In the genomic region with DNA sequence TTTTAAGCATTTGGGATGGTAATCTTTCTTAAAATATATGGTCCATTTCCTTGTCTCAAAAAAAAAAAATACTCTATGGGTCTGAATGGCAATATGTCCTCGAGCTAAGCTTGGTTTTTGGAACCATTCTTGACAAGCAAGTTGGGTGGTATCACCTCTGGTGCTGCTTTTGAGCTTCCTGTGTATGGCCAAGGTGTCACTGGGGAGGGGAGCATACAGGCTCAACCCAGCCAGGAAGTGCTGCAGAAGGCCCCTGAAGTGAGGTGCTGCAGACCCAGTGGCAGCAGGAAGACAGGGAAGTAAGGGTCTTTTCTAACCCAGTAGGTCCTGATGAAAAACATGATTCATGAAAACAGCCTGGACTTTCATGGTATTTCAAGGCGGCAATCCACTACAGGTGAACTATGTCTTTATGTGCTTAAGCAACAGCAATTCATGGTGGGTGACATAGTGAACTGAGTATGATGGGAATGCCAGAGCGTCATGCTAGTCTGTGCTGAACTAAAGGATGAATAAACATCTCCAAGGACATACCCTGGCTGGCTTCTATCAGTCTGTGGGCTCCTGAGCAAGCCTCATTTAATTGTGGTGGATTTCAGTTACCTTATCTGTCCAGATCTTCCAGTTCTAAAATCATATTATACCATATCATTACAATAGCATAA, we compare ENCODE assay signal across 20 cellular contexts. TPM values are rescaled to one million over a fixed set of nuclear protein-coding genes. Genes with fewer than 3 reads are reported as not detected.
A peak's percentile ranks its signal among the peaks of the same experiment; 100 is the strongest.
DNase-seq lines count a peak whose midpoint lies in the region; ATAC-seq, FAIRE-seq and TF ChIP-seq lines count a peak whose summit lies in the region.
"Had no signal": no experiment of that assay in that cellular context is flagged by ENCODE, and none has a peak within 500 bp of the region (broad histone marks: within the 10 kb centered on the region; RNA-seq: fewer than 3 reads in every experiment).

No MANE protein-coding gene starts in this region.

- POLR2A ChIA-PET in activated CD4-positive, alpha-beta T cell treated with anti-CD3 and anti-CD28 coated beads for 36 hours (lab: Charles Lee) = interaction anchor here (0.5 kb wide), 1 partner anchor 28 kb away, joined by 4 read pairs; no protein-coding TSS in a partner anchor
- POLR2A ChIA-PET in activated CD4-positive, alpha-beta memory T cell treated with anti-CD3 and anti-CD28 coated beads, Interleukin-2, amount 10 ng/mL, durations not matched to agents 7 days and 5 days (lab: Charles Lee) = interaction anchor here (1.0 to 6.5 kb wide), 2 partner anchors 14 to 50 kb away, joined by 4 to 42 read pairs; a partner anchor contains a TSS

- peak; percentile 39 for ATAC-seq in activated CD4-positive, alpha-beta T cell treated with anti-CD3 and anti-CD28 coated beads for 36 hours
- no peak for ATAC-seq in GM21390 (IDR thresholded peaks at IDR 0.05; ENCODE audit: unreplicated experiment)
- ATAC-seq: lower lobe of right lung had no signal

- H3K9me3 ChIP-seq in smooth muscle cell (replicated peaks; ENCODE audit: low read depth) = no peaks in the 10 kb centered on the region
- H3K9me3 ChIP-seq: HAP-1, lower lobe of right lung, thoracic aorta had no signal

- FAIRE-seq in GM12891 (lab: Jason Lieb, UNC) = no peak
- FAIRE-seq: TTC549 had no signal

- H4K20me1 ChIP-seq in smooth muscle cell (ENCODE audit: low read depth) = no peaks in the 10 kb centered on the region

- H3K27ac Mint-ChIP-seq in activated CD4-positive, alpha-beta T cell treated with anti-CD3 and anti-CD28 coated beads for 36 hours = peak overlapping the region; percentile 37
- peak overlapping the region; percentile 73 for H3K27ac Mint-ChIP-seq in activated CD4-positive, alpha-beta memory T cell treated with anti-CD3 and anti-CD28 coated beads, Interleukin-2, amount 10 ng/mL, durations not matched to agents 7 days and 5 days

- peaks cover 25% of the 10 kb centered on the region for H3K4me1 Mint-ChIP-seq in activated CD4-positive, alpha-beta T cell treated with anti-CD3 and anti-CD28 coated beads for 36 hours
- peaks cover 41% of the 10 kb centered on the region for H3K4me1 Mint-ChIP-seq in activated CD4-positive, alpha-beta memory T cell treated with anti-CD3 and anti-CD28 coated beads, Interleukin-2, amount 10 ng/mL, durations not matched to agents 7 days and 5 days

- no peak overlapping the region for H3K4me3 ChIP-seq in smooth muscle cell
- H3K4me3 ChIP-seq: HAP-1, lower lobe of right lung, thoracic aorta had no signal

- CTCF ChIA-PET in activated CD4-positive, alpha-beta T cell treated with anti-CD3 and anti-CD28 coated beads for 36 hours (lab: Charles Lee) = no interaction called here
- CTCF ChIA-PET in activated CD4-positive, alpha-beta memory T cell treated with anti-CD3 and anti-CD28 coated beads, Interleukin-2, amount 10 ng/mL, durations not matched to agents 7 days and 5 days (lab: Charles Lee) = no interaction called here

- H3F3A ChIP-seq in smooth muscle cell (ENCODE audit: low read depth) = no peaks in the 10 kb centered on the region

- no peak for TF ChIP-seq POLR2A in GM12891 (IDR thresholded peaks at IDR 0.05; ENCODE audit: low read depth, low read length)

- no peaks in the 10 kb centered on the region for H3K9me3 Mint-ChIP-seq in activated CD4-positive, alpha-beta T cell treated with anti-CD3 and anti-CD28 coated beads for 36 hours (ENCODE audit: low read depth)
- H3K9me3 Mint-ChIP-seq in activated CD4-positive, alpha-beta memory T cell treated with anti-CD3 and anti-CD28 coated beads, Interleukin-2, amount 10 ng/mL, durations not matched to agents 7 days and 5 days = no peaks in the 10 kb centered on the region

- H3K27me3 Mint-ChIP-seq in activated CD4-positive, alpha-beta T cell treated with anti-CD3 and anti-CD28 coated beads for 36 hours = no peaks in the 10 kb centered on the region
- H3K27me3 Mint-ChIP-seq in activated CD4-positive, alpha-beta memory T cell treated with anti-CD3 and anti-CD28 coated beads, Interleukin-2, amount 10 ng/mL, durations not matched to agents 7 days and 5 days = no peaks in the 10 kb centered on the region

- H3K27ac ChIP-seq in smooth muscle cell (ENCODE audit: low read depth) = peak overlapping the region; percentile 95
- H3K27ac ChIP-seq: lower lobe of right lung had no signal

- H3K4me3 Mint-ChIP-seq in activated CD4-positive, alpha-beta T cell treated with anti-CD3 and anti-CD28 coated beads for 36 hours = no peak overlapping the region
- H3K4me3 Mint-ChIP-seq in activated CD4-positive, alpha-beta memory T cell treated with anti-CD3 and anti-CD28 coated beads, Interleukin-2, amount 10 ng/mL, durations not matched to agents 7 days and 5 days = no peak overlapping the region
- H3K4me3 Mint-ChIP-seq: CD14-positive monocyte, neural crest cell had no signal

- intact Hi-C loops in activated CD4-positive, alpha-beta T cell treated with anti-CD3 and anti-CD28 coated beads for 36 hours (cut with DNase I, micrococcal nuclease) = no loop called here

- no peaks in the 10 kb centered on the region for H3K27me3 ChIP-seq in smooth muscle cell (ENCODE audit: low read depth)

- no peak for TF ChIP-seq CTCF in smooth muscle cell (IDR thresholded peaks at IDR 0.05; ENCODE audit: borderline replicate concordance, insufficient read depth, poor library complexity, severe bottlenecking)

- DNase-seq in activated CD4-positive, alpha-beta T cell treated with anti-CD3 and anti-CD28 coated beads for 36 hours = no peak
- no peak for DNase-seq in activated CD4-positive, alpha-beta T cell treated with anti-CD3 and anti-CD28 coated beads for 4 hours
- peak; percentile 20 for DNase-seq in activated CD4-positive, alpha-beta memory T cell treated with anti-CD3 and anti-CD28 coated beads, Interleukin-2, amount 10 ng/mL, durations not matched to agents 7 days and 5 days
- peak; percentile 38 for DNase-seq in kidney tubule cell (ENCODE audit: low spot score)
- no peak for DNase-seq in smooth muscle cell (lab: John Stamatoyannopoulos, UW; ENCODE audit: unreplicated experiment)
- no peak for DNase-seq in GM12891 (ENCODE audit: insufficient read length, low spot score)
- no peak for DNase-seq in GM19240 (ENCODE audit: insufficient read length, low spot score)
- DNase-seq: activated effector memory CD4-positive, alpha-beta T cell treated with anti-CD3 and anti-CD28 coated beads, Interleukin-2, amount 50 U/mL, for 16 hours; DND-41; effector memory CD4-positive, alpha-beta T cell; lower lobe of right lung; NCI-H2081; NCI-H510A treated with DMSO at 0.1 percent for 48 hours; stimulated activated CD4-positive, alpha-beta T cell treated with anti-CD3 and anti-CD28 coated beads, Interleukin-2, amount 100 ng/mL, for 24 hours had no signal

- H3K36me3 ChIP-seq in smooth muscle cell (ENCODE audit: low read depth) = peaks cover 9% of the 10 kb centered on the region
- H3K36me3 ChIP-seq: thoracic aorta had no signal

- no peak overlapping the region for H3K4me2 ChIP-seq in smooth muscle cell

- WGBS in smooth muscle cell (ENCODE audit: low lambda C conversion rate) = 76% methylated on average over 3 of the region's 3 CpGs

- no peak overlapping the region for H2AFZ ChIP-seq in smooth muscle cell (ENCODE audit: low read depth)

- peak overlapping the region; percentile 79 for H3K9ac ChIP-seq in smooth muscle cell (ENCODE audit: low read depth)

- H3K36me3 Mint-ChIP-seq in activated CD4-positive, alpha-beta T cell treated with anti-CD3 and anti-CD28 coated beads for 36 hours (ENCODE audit: low read depth) = peaks cover 33% of the 10 kb centered on the region
- H3K36me3 Mint-ChIP-seq in activated CD4-positive, alpha-beta memory T cell treated with anti-CD3 and anti-CD28 coated beads, Interleukin-2, amount 10 ng/mL, durations not matched to agents 7 days and 5 days (ENCODE audit: low read depth) = peaks cover 66% of the 10 kb centered on the region

- H3K4me1 ChIP-seq in smooth muscle cell (ENCODE audit: low read depth) = no peaks in the 10 kb centered on the region
- H3K4me1 ChIP-seq: HAP-1, lower lobe of right lung had no signal

- peaks cover 18% of the 10 kb centered on the region for H3K79me2 ChIP-seq in smooth muscle cell (ENCODE audit: low read depth)

TF ChIP-seq in GM12891, 5 proteins besides CTCF, POLR2A, EP300 and RAD21:
- TF ChIP-seq POU2F2 (IDR thresholded peaks at IDR 0.05; ENCODE audit: low read depth, low read length) (no peak), SPI1 (IDR thresholded peaks at IDR 0.05; ENCODE audit: low read depth, low read length) (no peak), PAX5 (IDR thresholded peaks at IDR 0.05; ENCODE audit: insufficient read depth, low read length, severe bottlenecking) (no peak)
TF ChIP-seq in GM12891: peak in this region for 0.

RNA-seq across cellular contexts. Expression of a gene that starts 15.1 kb away (rescaled TPM):
- total RNA-seq in activated CD4-positive, alpha-beta T cell treated with anti-CD3 and anti-CD28 coated beads for 36 hours = 10 to 100 TPM; 10.3 to 16.4 TPM
- total RNA-seq in activated CD4-positive, alpha-beta memory T cell treated with anti-CD3 and anti-CD28 coated beads, Interleukin-2, amount 10 ng/mL, durations not matched to agents 7 days and 5 days = 10 to 100 TPM; 21.0 to 22.6 TPM
- 7.6 and 9.5 TPM in 2 replicates for total RNA-seq in smooth muscle cell
- 6.1 and 9.4 TPM in 2 replicates for polyA plus RNA-seq in smooth muscle cell
- polyA plus RNA-seq in GM12891 (2012; ENCODE audit: low read depth, missing spikeins) = 7.8 TPM

RNA-seq across cellular contexts. Expression of a gene that starts 15.2 kb away (rescaled TPM):
- total RNA-seq in activated CD4-positive, alpha-beta T cell treated with anti-CD3 and anti-CD28 coated beads for 36 hours = 10 to 100 TPM; 28.0 to 32.4 TPM
- total RNA-seq in activated CD4-positive, alpha-beta memory T cell treated with anti-CD3 and anti-CD28 coated beads, Interleukin-2, amount 10 ng/mL, durations not matched to agents 7 days and 5 days = 10 to 100 TPM; 41.3 to 47.3 TPM
- total RNA-seq in smooth muscle cell = 14.4 and 17.6 TPM in 2 replicates
- polyA plus RNA-seq in smooth muscle cell = 12.5 and 23.0 TPM in 2 replicates
- polyA plus RNA-seq in GM12891 (2012; ENCODE audit: low read depth, missing spikeins) = 15.8 TPM

RNA-seq across cellular contexts. Expression of a gene that starts 30.4 kb away (rescaled TPM):
- 10 to 100 TPM; 24.9 to 31.4 TPM for total RNA-seq in activated CD4-positive, alpha-beta T cell treated with anti-CD3 and anti-CD28 coated beads for 36 hours
- total RNA-seq in activated CD4-positive, alpha-beta memory T cell treated with anti-CD3 and anti-CD28 coated beads, Interleukin-2, amount 10 ng/mL, durations not matched to agents 7 days and 5 days = 10 to 100 TPM; 16.8 to 17.5 TPM
- total RNA-seq in smooth muscle cell = 25.8 and 42.3 TPM in 2 replicates
- polyA plus RNA-seq in smooth muscle cell = 22.1 and 31.5 TPM in 2 replicates
- 37.6 TPM for polyA plus RNA-seq in GM12891 (2012; ENCODE audit: low read depth, missing spikeins)

Comparison
In these comparisons a context has a peak if more than half of its experiments do, and no peak if none do; other contexts are left out.
1. DNase-seq: peak in activated CD4-positive, alpha-beta memory T cell treated with anti-CD3 and anti-CD28 coated beads, Interleukin-2, amount 10 ng/mL, durations not matched to agents 7 days and 5 days (single experiment) and kidney tubule cell (single experiment); none in activated CD4-positive, alpha-beta T cell treated with anti-CD3 and anti-CD28 coated beads for 36 hours (single experiment), activated CD4-positive, alpha-beta T cell treated with anti-CD3 and anti-CD28 coated beads for 4 hours (0 of 2), smooth muscle cell (single experiment), GM12891 (single experiment) and GM19240 (single experiment).